Comparison of ENCODE assay signal across 8 cellular contexts in the genomic region with DNA sequence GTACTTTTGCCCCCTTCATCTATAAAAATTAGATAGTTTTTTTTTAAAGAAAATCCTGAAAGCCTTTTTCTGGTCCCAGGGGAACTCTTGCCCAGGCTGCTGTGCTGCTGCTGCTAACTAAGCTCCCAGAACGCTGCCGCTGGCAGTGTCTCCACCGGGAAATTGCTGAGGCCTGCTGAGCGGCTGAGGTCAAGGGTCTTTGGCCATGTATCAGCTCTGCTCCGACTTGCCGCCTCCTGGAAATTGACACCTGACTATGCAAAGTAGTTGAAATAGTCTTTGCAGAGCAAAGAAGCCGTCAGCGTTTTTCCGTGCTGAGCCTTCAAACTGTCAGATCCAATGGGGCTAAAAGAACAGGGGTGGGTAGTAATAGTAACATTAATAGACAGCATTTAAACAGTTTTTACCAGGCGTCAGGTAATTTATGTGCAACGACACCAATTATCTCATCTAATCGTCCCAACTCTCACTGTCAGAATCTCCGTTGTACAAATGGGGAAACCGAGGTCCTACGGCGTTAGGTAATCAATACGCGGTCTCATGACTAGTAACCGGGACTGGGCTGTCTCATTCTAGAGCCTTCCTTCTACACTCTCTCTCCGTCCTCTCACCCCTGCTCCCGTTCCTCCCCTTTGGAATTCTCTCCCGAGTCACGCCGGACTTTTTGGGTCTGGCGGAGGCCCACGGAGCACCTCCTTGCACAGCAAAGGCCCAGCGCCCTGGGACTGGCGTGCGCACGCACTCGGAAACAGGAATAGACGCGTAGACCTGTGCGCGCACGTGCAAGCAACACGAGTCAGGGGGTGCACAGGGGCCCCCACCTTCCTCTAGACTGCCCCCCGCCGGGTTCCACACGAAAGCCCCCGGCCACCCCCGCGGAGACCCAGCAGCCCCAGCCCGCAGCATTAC. TPM values are rescaled to one million over a fixed set of nuclear protein-coding genes. Genes with fewer than 3 reads are reported as not detected.
DNase-seq lines count a peak whose midpoint lies in the region; ATAC-seq and TF ChIP-seq lines count a peak whose summit lies in the region.

No MANE protein-coding gene starts in this region.

- peak; percentile 38 for ATAC-seq in GM18858 (IDR thresholded peaks at IDR 0.05; ENCODE audit: unreplicated experiment)
- ATAC-seq in HG03064 (IDR thresholded peaks at IDR 0.05; ENCODE audit: low read depth, unreplicated experiment): peak; percentile 54
- ATAC-seq in Panc1: peak; percentile 79
- peak; percentile 76 to 82 for ATAC-seq in right cardiac atrium

- in situ Hi-C loops in Panc1 (cut with HindIII; ENCODE audit: low pct_unique_long_range_greater_than_20kb, low sequenced_read_pairs): no loop called here

- H3K27me3 ChIP-seq in Panc1 (ENCODE audit: control insufficient read depth, insufficient read depth, low read length) (no peaks in the 10 kb centered on the region), right cardiac atrium (ENCODE audit: control insufficient read depth, insufficient read depth) (no peaks in the 10 kb centered on the region)

- DNase-seq in AG08395 (ENCODE audit: low spot score) (peak; percentile 50), Panc1 (ENCODE audit: low read depth, low spot score) (no peak), amniotic epithelial cell (ENCODE audit: low read depth) (peak; percentile 28), right cardiac atrium (peak; percentile 65 to 87 (median 86)), putamen (ENCODE audit: low spot score) (peak; percentile 53), T-helper 9 cell (no peak)

- H3K9me3 ChIP-seq in Panc1 (ENCODE audit: control insufficient read depth, insufficient read depth, low read depth, low read length) (no peaks in the 10 kb centered on the region), right cardiac atrium (ENCODE audit: control insufficient read depth, low read length) (no peaks in the 10 kb centered on the region)

- WGBS in right cardiac atrium: 5% methylated on average over 44 of the region's 44 CpGs

- no TSS peak for BruUV-seq in Panc1 (replicated peaks; lab: Mats Ljungman, UMichigan)

- H3K4me3 ChIP-seq in Panc1 (ENCODE audit: low read depth in 2 of 2, low read length in 2 of 2) (peak overlapping the region; percentile 60 to 65), right cardiac atrium (ENCODE audit: low read length) (peak overlapping the region; percentile 68)

- H3K4me1 ChIP-seq in Panc1 (ENCODE audit: control insufficient read depth, insufficient read depth, low read length) (peaks cover 3% of the 10 kb centered on the region; the same call in 1 of the 2 replicates), right cardiac atrium (ENCODE audit: control insufficient read depth, insufficient read depth, low read length) (no peaks in the 10 kb centered on the region)

- H3K36me3 ChIP-seq in Panc1 (ENCODE audit: control insufficient read depth, insufficient read depth, low read length): no peaks in the 10 kb centered on the region

- H3K27ac ChIP-seq in Panc1 (ENCODE audit: low read length) (peak overlapping the region; percentile 72), right cardiac atrium (ENCODE audit: low read length) (peak overlapping the region; percentile 35)

- POLR2A ChIA-PET in Panc1 (lab: Charles Lee): no interaction called here

- no peak for TF ChIP-seq CTCF in Panc1 (IDR thresholded peaks at IDR 0.05)

- intact Hi-C loops in Panc1 (cut with micrococcal nuclease; ENCODE audit: unreplicated experiment): no loop called here
- intact Hi-C loops in right cardiac atrium (cut with DNase I): no loop called here

- CTCF ChIA-PET in Panc1 (lab: Charles Lee): no interaction called here

RNA-seq across cellular contexts. Expression of a gene that starts 0.6 kb away (rescaled TPM):
- total RNA-seq in Panc1 (2021; ENCODE audit: unreplicated experiment): 15.2 TPM
- 24.3 TPM for polyA plus RNA-seq in Panc1 (2012; ENCODE audit: insufficient read length)
- 10 to 100 TPM; 33.8 to 48.1 (median 44.9) TPM for total RNA-seq in right cardiac atrium
- 53.9 TPM for polyA plus RNA-seq in right cardiac atrium

RNA-seq across cellular contexts. Expression of a gene that starts 3.7 kb away (rescaled TPM):
- not detected for total RNA-seq in Panc1 (2021; ENCODE audit: unreplicated experiment)
- not detected for polyA plus RNA-seq in Panc1 (2012; ENCODE audit: insufficient read length)
- total RNA-seq in right cardiac atrium: not detected
- polyA plus RNA-seq in right cardiac atrium: not detected

Comparison
In these comparisons a context has a peak if more than half of its experiments do, and no peak if none do; other contexts are left out.
1. DNase-seq: peak in AG08395 (single experiment), amniotic epithelial cell (single experiment), right cardiac atrium (3 of 3) and putamen (single experiment); none in Panc1 (single experiment) and T-helper 9 cell (single experiment).
2. Peak in every context shown above with its lines, with median percentiles within 50 percentile points of each other: ATAC-seq.